ENCODE assay signal across 12 cellular contexts in the genomic region with DNA sequence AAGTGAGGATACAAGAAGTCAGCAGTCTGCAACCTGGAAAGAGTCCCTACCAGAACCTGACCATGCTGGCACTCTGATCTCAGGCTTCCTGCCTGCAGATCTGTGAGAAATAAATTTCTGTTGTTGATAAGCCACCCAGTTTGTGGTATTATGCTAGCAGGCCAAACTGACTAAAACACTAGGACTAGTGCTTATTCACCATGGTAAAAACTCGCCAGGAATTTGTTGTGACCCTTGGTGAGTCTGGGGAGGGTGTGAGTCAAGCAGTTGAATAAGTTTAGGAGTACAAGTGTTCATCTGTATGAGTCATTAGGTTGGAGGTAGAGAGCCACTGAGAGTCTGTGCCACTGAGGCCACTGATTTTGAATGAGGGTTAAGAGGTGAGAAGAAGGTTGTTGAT. TPM values are rescaled to one million over a fixed set of nuclear protein-coding genes. Genes with fewer than 3 reads are reported as not detected.
DNase-seq lines count a peak whose midpoint lies in the region; FAIRE-seq and TF ChIP-seq lines count a peak whose summit lies in the region.
"Had no signal": no experiment of that assay in that cellular context is flagged by ENCODE, and none has a peak within 500 bp of the region (broad histone marks: within the 10 kb centered on the region; RNA-seq: fewer than 3 reads in every experiment).

No MANE protein-coding gene starts in this region.

- peaks cover 0 to 2% (median 0%) of the 10 kb centered on the region in 3 donors for H3K27me3 Mint-ChIP-seq in CD14-positive monocyte (ENCODE audit: low read depth in 3 of 3)
- H3K27me3 Mint-ChIP-seq: activated CD4-positive, alpha-beta T cell treated with anti-CD3 and anti-CD28 coated beads, Interleukin-2, amount 10 ng/mL, durations not matched to agents 24 days and 14 days had no signal

- peaks cover 11% of the 10 kb centered on the region for H3K4me1 Mint-ChIP-seq in CD14-positive monocyte

- H3K4me3 Mint-ChIP-seq in CD14-positive monocyte, result no peak overlapping the region
- H3K4me3 Mint-ChIP-seq: activated CD4-positive, alpha-beta T cell treated with anti-CD3 and anti-CD28 coated beads, Interleukin-2, amount 10 ng/mL, durations not matched to agents 24 days and 14 days; T-helper 1 cell treated with Interleukin-12 subunit alpha and Interleukin-12 subunit beta and Interleukin-4 antibody, amounts not matched to agents 30 μg/mL and 1 μg/mL, for 36 hours had no signal

- peaks cover 65 to 99% (median 98%) of the 10 kb centered on the region in 7 donors for H3K9me3 Mint-ChIP-seq in CD14-positive monocyte

- POLR2A ChIA-PET in RWPE1 (lab: Yijun Ruan, JAX; ENCODE audit: low non-redundant PET), result no interaction called here

- intact Hi-C loops in CD14-positive monocyte (cut with micrococcal nuclease), result no loop called here

- no peak overlapping the region for H3K27ac Mint-ChIP-seq in CD14-positive monocyte
- H3K27ac Mint-ChIP-seq: activated CD4-positive, alpha-beta T cell treated with anti-CD3 and anti-CD28 coated beads, Interleukin-2, amount 10 ng/mL, durations not matched to agents 24 days and 14 days; activated T-helper 2 cell treated with anti-CD3 and anti-CD28 coated beads, Interferon-gamma antibody, Interleukin-2, Interleukin-4, amounts not matched to agents 10 μg/mL and 5 μg/mL and 100 μg/mL, durations not matched to agents 14 hours and 24 hours and 36 hours; T-helper 1 cell treated with Interleukin-12 subunit alpha and Interleukin-12 subunit beta and Interleukin-4 antibody, amounts not matched to agents 30 μg/mL and 1 μg/mL, for 36 hours had no signal

- DNase-seq in Daoy (ENCODE audit: low read depth) (peak; percentile 72), RWPE1 (ENCODE audit: low spot score) (peak; percentile 23), iris pigment epithelial cell (ENCODE audit: low read depth) (peak; percentile 84), CD14-positive monocyte (ENCODE audit: low spot score) (no peak), mucosa of gallbladder (ENCODE audit: low spot score) (no peak), frontal cortex (ENCODE audit: low spot score in 2 of 2) (no peak)
- DNase-seq: activated CD4-positive, alpha-beta T cell treated with anti-CD3 and anti-CD28 coated beads, Interleukin-2, amount 10 ng/mL, durations not matched to agents 24 days and 14 days; NCI-H1417 treated with DMSO at 0.1 percent for 48 hours; NCI-H510A treated with DMSO at 0.1 percent for 48 hours had no signal

- no peak for TF ChIP-seq CTCF in RWPE1 (conservative IDR thresholded peaks at IDR 0.05; ENCODE audit: low read depth)
- TF ChIP-seq CTCF in CD14-positive monocyte (IDR thresholded peaks at IDR 0.05), result no peak

- no peak overlapping the region for H3K27ac ChIP-seq in RWPE1
- H3K27ac ChIP-seq: hepatocyte had no signal

- CTCF ChIA-PET in RWPE1 (lab: Yijun Ruan, JAX), result no interaction called here

- no peak for FAIRE-seq in frontal cortex (lab: Jason Lieb, UNC)

- peaks cover 47 to 53% of the 10 kb centered on the region in 2 donors for H3K36me3 Mint-ChIP-seq in CD14-positive monocyte

RNA-seq across cellular contexts. Expression of a gene that starts 3.6 kb away (rescaled TPM):
- total RNA-seq in Daoy (2014; rRNA removed; shearing (Covaris generic)), result 9.5 and 12.5 TPM in 2 replicates
- 1 to 10 TPM; 1.0 to 1.1 TPM for polyA plus RNA-seq in CD14-positive monocyte
- 7.6 TPM for total RNA-seq in mucosa of gallbladder
- total RNA-seq in frontal cortex, result 29.8 TPM

RNA-seq across cellular contexts. Expression of a gene that starts 8.8 kb away (rescaled TPM):
- total RNA-seq in Daoy (2014; rRNA removed; shearing (Covaris generic)), result 2.9 and 5.1 TPM in 2 replicates
- polyA plus RNA-seq in CD14-positive monocyte, result 1 to 10 TPM; 1.4 to 2.1 TPM
- total RNA-seq in mucosa of gallbladder (7.1 TPM), frontal cortex (12.2 TPM)

RNA-seq across cellular contexts. Expression of a gene that starts 12.2 kb away (rescaled TPM):
- 7.5 and 15.1 TPM in 2 replicates for total RNA-seq in Daoy (2014; rRNA removed; shearing (Covaris generic))
- 1 to 10 TPM in 1 of 2 donors, under 1 TPM in 1; 0.72 to 1.3 TPM for polyA plus RNA-seq in CD14-positive monocyte
- 5.1 TPM for total RNA-seq in mucosa of gallbladder
- total RNA-seq in frontal cortex, result 3.7 TPM

RNA-seq across cellular contexts. Expression of a gene that starts 26.5 kb away (rescaled TPM):
- total RNA-seq in Daoy (2014; rRNA removed; shearing (Covaris generic)), result 17.0 and 22.9 TPM in 2 replicates
- polyA plus RNA-seq in CD14-positive monocyte, result 1 to 10 TPM; 3.3 to 5.4 TPM
- total RNA-seq in mucosa of gallbladder (19.0 TPM), frontal cortex (37.5 TPM)

RNA-seq across cellular contexts. Expression of a gene that starts 27.9 kb away (rescaled TPM):
- 9.7 and 34.5 TPM in 2 replicates for total RNA-seq in Daoy (2014; rRNA removed; shearing (Covaris generic))
- polyA plus RNA-seq in CD14-positive monocyte, result under 1 TPM; 0.25 to 0.65 TPM
- total RNA-seq in mucosa of gallbladder (15.1 TPM), frontal cortex (11.4 TPM)

Comparison
In these comparisons a context has a peak if more than half of its experiments do, and no peak if none do; other contexts are left out.
1. DNase-seq: peak in Daoy (single experiment), RWPE1 (single experiment) and iris pigment epithelial cell (single experiment); none in CD14-positive monocyte (single experiment), mucosa of gallbladder (single experiment) and frontal cortex (0 of 2).